ENCODE assay signal across 14 cellular contexts in genomic region chr2:12330916-12331315, GRCh38.
DNase-seq lines count a peak whose midpoint lies in the region; TF ChIP-seq lines count a peak whose summit lies in the region.
"Had no signal": no experiment of that assay in that cellular context is flagged by ENCODE, and none has a peak within 500 bp of the region (broad histone marks: within the 10 kb centered on the region; RNA-seq: fewer than 3 reads in every experiment).

No MANE protein-coding gene starts in this region.

- POLR2A ChIA-PET in HEK293T (lab: Yijun Ruan, JAX) (interaction anchor here (0.6 to 0.7 kb wide), 2 partner anchors 24 to 386 kb away, joined by 3 to 4 read pairs; partner anchors contain the start of gene TRIB2), A673 (lab: Charles Lee; ENCODE audit: low non-redundant PET) (no interaction called here)

- H3K27me3 ChIP-seq in A673 (replicated peaks; ENCODE audit: insufficient read depth, low read depth, low read length, poor library complexity), result no peaks in the 10 kb centered on the region

- H3K27ac ChIP-seq in A673 (ENCODE audit: low read depth, low read length, poor library complexity, severe bottlenecking), result no peak overlapping the region
- H3K27ac ChIP-seq: coronary artery had no signal

- no peak overlapping the region for H3K4me3 ChIP-seq in foreskin fibroblast (ENCODE audit: low read depth in 1 of 2, low read length in 2 of 2)
- no peak overlapping the region for H3K4me3 ChIP-seq in A673 (ENCODE audit: low read depth, low read length, poor library complexity, severe bottlenecking)
- H3K4me3 ChIP-seq: coronary artery had no signal

- in situ Hi-C loops in ACHN (cut with HindIII; ENCODE audit: low pct_ligation_motif_present, low pct_unique_long_range_greater_than_20kb, low sequenced_read_pairs), result no loop called here
- in situ Hi-C loops in GM13976 (cut with MboI; ENCODE audit: low sequenced_read_pairs, unreplicated experiment), result no loop called here

- TF ChIP-seq CTCF in foreskin fibroblast (IDR thresholded peaks at IDR 0.05; ENCODE audit: low read depth, low read length) (no peak), GM13976 (IDR thresholded peaks at IDR 0.05; ENCODE audit: borderline replicate concordance, control extremely low read depth, extremely low read depth, insufficient read depth, missing control alignments) (no peak), A673 (conservative IDR thresholded peaks at IDR 0.05; ENCODE audit: low read depth, low read length) (no peak)

- H3K4me1 ChIP-seq in A673 (ENCODE audit: insufficient read depth, low read length, poor library complexity, severe bottlenecking), result no peaks in the 10 kb centered on the region

- H3K36me3 ChIP-seq in A673 (ENCODE audit: insufficient read depth, low read length, poor library complexity, severe bottlenecking), result no peaks in the 10 kb centered on the region

- no TSS peak for BruUV-seq in A673 (replicated peaks; lab: Mats Ljungman, UMichigan)

- DNase-seq in ACHN (peak; percentile 56), HS-5 (ENCODE audit: low read depth) (peak; percentile 28), amniotic stem cell (lab: John Stamatoyannopoulos, UW) (peak; percentile 30), foreskin fibroblast (peak; percentile 52 to 78), GM13976 (ENCODE audit: low spot score) (no peak), HT-29 (ENCODE audit: low spot score) (no peak), HEK293T (ENCODE audit: extremely low spot score) (no peak), A673 (ENCODE audit: low spot score) (no peak)
- DNase-seq: activated T-cell treated with anti-CD3 and anti-CD28 coated beads, Interleukin-2, amount 50 U/mL, for 72 hours; naive thymus-derived CD8-positive, alpha-beta T cell; NCI-H1048; NCI-H2171; retina had no signal

- H3K9me3 ChIP-seq in A673 (ENCODE audit: low read depth, low read length, poor library complexity, severe bottlenecking), result no peaks in the 10 kb centered on the region

- intact Hi-C loops in A673 (cut with micrococcal nuclease; ENCODE audit: unreplicated experiment), result no loop called here

- CTCF ChIA-PET in HEK293T (lab: Yijun Ruan, JAX) (no interaction called here), A673 (lab: Charles Lee) (no interaction called here)

TF ChIP-seq in HEK293T, 16 proteins besides CTCF, POLR2A, EP300 and RAD21:
- no peak for TF ChIP-seq ELF4 (IDR thresholded peaks at IDR 0.05)
- no peak for TF ChIP-seq L3MBTL2 (conservative IDR thresholded peaks at IDR 0.05)
- TF ChIP-seq PKNOX1 (IDR thresholded peaks at IDR 0.05), result no peak
- no peak for TF ChIP-seq ZNF384 (IDR thresholded peaks at IDR 0.05)
- no peak for TF ChIP-seq BHLHE40 (IDR thresholded peaks at IDR 0.05; ENCODE audit: borderline replicate concordance)
- no peak for TF ChIP-seq HDGF (IDR thresholded peaks at IDR 0.05; ENCODE audit: borderline replicate concordance)
- no peak for TF ChIP-seq LEF1 (IDR thresholded peaks at IDR 0.05; ENCODE audit: borderline replicate concordance)

Comparison
In these comparisons a context has a peak if more than half of its experiments do, and no peak if none do; other contexts are left out.
1. DNase-seq: peak in ACHN (single experiment), HS-5 (single experiment), amniotic stem cell (single experiment) and foreskin fibroblast (2 of 2); none in GM13976 (single experiment), HT-29 (single experiment), HEK293T (single experiment) and A673 (single experiment).